In the genomic region with DNA sequence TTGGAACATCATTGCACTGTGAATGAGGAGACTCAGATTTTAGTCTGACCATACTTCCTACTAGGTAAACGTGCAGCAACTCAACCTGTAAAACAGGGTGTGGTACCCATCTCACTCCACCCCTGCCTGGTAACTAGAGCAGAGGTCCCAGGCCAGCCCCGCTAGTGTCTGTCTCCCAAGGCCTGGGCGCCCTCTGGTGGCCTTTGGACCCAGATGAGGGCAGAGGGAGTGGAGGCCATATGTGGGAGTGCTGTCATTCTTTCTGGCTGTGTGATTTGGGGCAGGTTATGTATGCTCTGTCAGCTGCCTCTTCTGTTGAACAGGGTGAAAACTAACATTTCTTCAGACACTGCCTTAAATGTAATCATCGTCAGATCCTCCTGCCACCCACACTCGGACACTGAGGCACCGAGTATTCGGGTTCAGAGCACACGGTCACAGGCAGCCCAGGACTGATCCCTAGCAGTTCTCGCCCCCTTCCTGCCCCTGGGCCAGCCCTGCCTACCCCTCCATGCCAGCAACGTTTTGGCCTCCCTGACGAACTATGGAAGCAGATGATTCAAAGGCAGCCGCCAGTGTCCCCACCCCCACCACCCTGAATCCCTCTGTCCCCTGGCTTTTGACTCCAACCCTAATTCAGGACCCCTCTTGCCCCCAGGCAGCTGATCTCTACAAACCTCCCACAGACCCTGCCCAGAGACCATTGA, we compare ENCODE assay signal across 1 cellular context.
TF ChIP-seq lines count a peak whose summit lies in the region.

No MANE protein-coding gene starts in this region.

TF ChIP-seq in K562, 482 proteins besides CTCF, POLR2A, EP300 and RAD21 (continued from another document):
- TF ChIP-seq CREB3 (tag; conservative IDR thresholded peaks at IDR 0.05; ENCODE audit: low read depth) = no peak
- TF ChIP-seq, protein P1, sequence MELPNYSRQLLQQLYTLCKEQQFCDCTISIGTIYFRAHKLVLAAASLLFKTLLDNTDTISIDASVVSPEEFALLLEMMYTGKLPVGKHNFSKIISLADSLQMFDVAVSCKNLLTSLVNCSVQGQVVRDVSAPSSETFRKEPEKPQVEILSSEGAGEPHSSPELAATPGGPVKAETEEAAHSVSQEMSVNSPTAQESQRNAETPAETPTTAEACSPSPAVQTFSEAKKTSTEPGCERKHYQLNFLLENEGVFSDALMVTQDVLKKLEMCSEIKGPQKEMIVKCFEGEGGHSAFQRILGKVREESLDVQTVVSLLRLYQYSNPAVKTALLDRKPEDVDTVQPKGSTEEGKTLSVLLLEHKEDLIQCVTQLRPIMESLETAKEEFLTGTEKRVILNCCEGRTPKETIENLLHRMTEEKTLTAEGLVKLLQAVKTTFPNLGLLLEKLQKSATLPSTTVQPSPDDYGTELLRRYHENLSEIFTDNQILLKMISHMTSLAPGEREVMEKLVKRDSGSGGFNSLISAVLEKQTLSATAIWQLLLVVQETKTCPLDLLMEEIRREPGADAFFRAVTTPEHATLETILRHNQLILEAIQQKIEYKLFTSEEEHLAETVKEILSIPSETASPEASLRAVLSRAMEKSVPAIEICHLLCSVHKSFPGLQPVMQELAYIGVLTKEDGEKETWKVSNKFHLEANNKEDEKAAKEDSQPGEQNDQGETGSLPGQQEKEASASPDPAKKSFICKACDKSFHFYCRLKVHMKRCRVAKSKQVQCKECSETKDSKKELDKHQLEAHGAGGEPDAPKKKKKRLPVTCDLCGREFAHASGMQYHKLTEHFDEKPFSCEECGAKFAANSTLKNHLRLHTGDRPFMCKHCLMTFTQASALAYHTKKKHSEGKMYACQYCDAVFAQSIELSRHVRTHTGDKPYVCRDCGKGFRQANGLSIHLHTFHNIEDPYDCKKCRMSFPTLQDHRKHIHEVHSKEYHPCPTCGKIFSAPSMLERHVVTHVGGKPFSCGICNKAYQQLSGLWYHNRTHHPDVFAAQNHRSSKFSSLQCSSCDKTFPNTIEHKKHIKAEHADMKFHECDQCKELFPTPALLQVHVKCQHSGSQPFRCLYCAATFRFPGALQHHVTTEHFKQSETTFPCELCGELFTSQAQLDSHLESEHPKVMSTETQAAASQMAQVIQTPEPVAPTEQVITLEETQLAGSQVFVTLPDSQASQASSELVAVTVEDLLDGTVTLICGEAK (IDR thresholded peaks at IDR 0.05) = no peak
- TF ChIP-seq, protein P1 (CRISPR knock-in tag; IDR thresholded peaks at IDR 0.05) = no peak
- TF ChIP-seq ZNF707 (CRISPR knock-in tag; conservative IDR thresholded peaks at IDR 0.05) = no peak
- TF ChIP-seq ETS2 (tag; IDR thresholded peaks at IDR 0.05; ENCODE audit: borderline replicate concordance, poor library complexity, severe bottlenecking) = no peak
- no peak for TF ChIP-seq ZNF134 (CRISPR knock-in tag; conservative IDR thresholded peaks at IDR 0.05)
- TF ChIP-seq LARP7 (IDR thresholded peaks at IDR 0.05) = no peak
- TF ChIP-seq, protein P2, sequence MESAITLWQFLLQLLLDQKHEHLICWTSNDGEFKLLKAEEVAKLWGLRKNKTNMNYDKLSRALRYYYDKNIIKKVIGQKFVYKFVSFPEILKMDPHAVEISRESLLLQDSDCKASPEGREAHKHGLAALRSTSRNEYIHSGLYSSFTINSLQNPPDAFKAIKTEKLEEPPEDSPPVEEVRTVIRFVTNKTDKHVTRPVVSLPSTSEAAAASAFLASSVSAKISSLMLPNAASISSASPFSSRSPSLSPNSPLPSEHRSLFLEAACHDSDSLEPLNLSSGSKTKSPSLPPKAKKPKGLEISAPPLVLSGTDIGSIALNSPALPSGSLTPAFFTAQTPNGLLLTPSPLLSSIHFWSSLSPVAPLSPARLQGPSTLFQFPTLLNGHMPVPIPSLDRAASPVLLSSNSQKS (CRISPR knock-in tag; IDR thresholded peaks at IDR 0.05) = no peak
- no peak for TF ChIP-seq E2F6 (IDR thresholded peaks at IDR 0.05; ENCODE audit: borderline replicate concordance in 1 of 2, extremely low read depth in 1 of 2, insufficient read depth in 1 of 2, insufficient read length in 1 of 2, low read depth in 1 of 2, low read length in 1 of 2, poor library complexity in 1 of 2, severe bottlenecking in 1 of 2)
- TF ChIP-seq BACH1 (tag; IDR thresholded peaks at IDR 0.05) = no peak
- TF ChIP-seq IRF1 (CRISPR knock-in tag; IDR thresholded peaks at IDR 0.05; ENCODE audit: borderline replicate concordance) = no peak
TF ChIP-seq in K562: peak in this region for 45.
